Comparison of ENCODE assay signal across 18 cellular contexts in genomic region chr10:58318346-58318745, GRCh38. TPM values are rescaled to one million over a fixed set of nuclear protein-coding genes. Genes with fewer than 3 reads are reported as not detected.
DNase-seq lines count a peak whose midpoint lies in the region; FAIRE-seq and TF ChIP-seq lines count a peak whose summit lies in the region.
"Had no signal": no experiment of that assay in that cellular context is flagged by ENCODE, and none has a peak within 500 bp of the region (broad histone marks: within the 10 kb centered on the region; RNA-seq: fewer than 3 reads in every experiment).

No MANE protein-coding gene starts in this region.

- WGBS in smooth muscle cell (ENCODE audit: low lambda C conversion rate), result 28% methylated on average over 2 of the region's 2 CpGs
- 44 to 60% methylated on average over 2 of the region's 2 CpGs for WGBS in esophagus squamous epithelium, 2 donors

- H3K4me3 ChIP-seq in astrocyte of the cerebellum (ENCODE audit: low read depth, low read length), result no peak overlapping the region
- H3K4me3 ChIP-seq in fibroblast of pulmonary artery (replicated peaks; ENCODE audit: low read depth, low read length), result no peak overlapping the region
- no peak overlapping the region for H3K4me3 ChIP-seq in smooth muscle cell
- H3K4me3 ChIP-seq in esophagus squamous epithelium, result no peak overlapping the region
- H3K4me3 ChIP-seq: BLaER1, GM12878, K562 had no signal

- intact Hi-C loops in esophagus squamous epithelium (cut with DNase I), result no loop called here

- H4K20me1 ChIP-seq in smooth muscle cell (ENCODE audit: low read depth), result no peaks in the 10 kb centered on the region
- H4K20me1 ChIP-seq: BLaER1 had no signal

- H3K4me2 ChIP-seq in smooth muscle cell, result peak overlapping the region; percentile 68
- H3K4me2 ChIP-seq: BLaER1 had no signal

- H3F3A ChIP-seq in smooth muscle cell (ENCODE audit: low read depth), result no peaks in the 10 kb centered on the region

- H3K9ac ChIP-seq in smooth muscle cell (ENCODE audit: low read depth), result peak overlapping the region; percentile 33
- H3K9ac ChIP-seq: BLaER1 had no signal

- no peak for TF ChIP-seq CTCF in astrocyte of the cerebellum (IDR thresholded peaks at IDR 0.05; ENCODE audit: low read depth, low read length, missing control alignments)
- TF ChIP-seq CTCF in fibroblast of pulmonary artery (IDR thresholded peaks at IDR 0.05; ENCODE audit: low read length, missing control alignments), result no peak
- TF ChIP-seq CTCF in smooth muscle cell (IDR thresholded peaks at IDR 0.05; ENCODE audit: borderline replicate concordance, insufficient read depth, poor library complexity, severe bottlenecking), result no peak
- no peak for TF ChIP-seq CTCF in esophagus squamous epithelium (IDR thresholded peaks at IDR 0.05)

- no peaks in the 10 kb centered on the region for H3K79me2 ChIP-seq in smooth muscle cell (ENCODE audit: low read depth)

- DNase-seq in H54 (ENCODE audit: insufficient read length, low spot score) (no peak), astrocyte of the cerebellum (ENCODE audit: low read depth) (peak; percentile 9), fibroblast of pulmonary artery (ENCODE audit: low read depth) (peak; percentile 56), smooth muscle cell (lab: John Stamatoyannopoulos, UW; ENCODE audit: unreplicated experiment) (no peak), NCI-H2107 (lab: John Stamatoyannopoulos, UW) (no peak), esophagus squamous epithelium (lab: John Stamatoyannopoulos, UW) (no peak)
- no peak for DNase-seq in stimulated activated naive CD4-positive, alpha-beta T cell treated with Interleukin-2 at 50 U/mL for 16 hours (lab: John Stamatoyannopoulos, UW)
- DNase-seq: CD4-positive, alpha-beta T cell; COR-L47; DND-41; H7; HFFc6; NCI-H1092; NCI-H1436; NCI-H187 treated with DMSO at 0.1 percent for 48 hours had no signal

- no peaks in the 10 kb centered on the region for H3K9me3 ChIP-seq in smooth muscle cell (replicated peaks; ENCODE audit: low read depth)
- H3K9me3 ChIP-seq in esophagus squamous epithelium, result no peaks in the 10 kb centered on the region
- H3K9me3 ChIP-seq: BLaER1 had no signal

- H3K36me3 ChIP-seq in smooth muscle cell (ENCODE audit: low read depth), result no peaks in the 10 kb centered on the region
- no peaks in the 10 kb centered on the region for H3K36me3 ChIP-seq in esophagus squamous epithelium
- H3K36me3 ChIP-seq: BLaER1 had no signal

- in situ Hi-C loops in astrocyte of the cerebellum (cut with HindIII; ENCODE audit: low sequenced_read_pairs), result no loop called here

- H3K27ac ChIP-seq in smooth muscle cell (ENCODE audit: low read depth), result peak overlapping the region; percentile 29
- H3K27ac ChIP-seq in esophagus squamous epithelium, result no peak overlapping the region
- H3K27ac ChIP-seq: BLaER1 had no signal

- FAIRE-seq in H54 (lab: Jason Lieb, UNC), result peak; percentile 27
- FAIRE-seq: GM12878, K562 had no signal

- no peak overlapping the region for H2AFZ ChIP-seq in smooth muscle cell (ENCODE audit: low read depth)

- TF ChIP-seq POLR2A in H54 (IDR thresholded peaks at IDR 0.05; ENCODE audit: low read depth, low read length) (no peak), esophagus squamous epithelium (IDR thresholded peaks at IDR 0.05) (no peak)

- peaks cover 4% of the 10 kb centered on the region for H3K4me1 ChIP-seq in smooth muscle cell (ENCODE audit: low read depth)
- no peaks in the 10 kb centered on the region for H3K4me1 ChIP-seq in esophagus squamous epithelium

- H3K27me3 ChIP-seq in smooth muscle cell (ENCODE audit: low read depth) (no peaks in the 10 kb centered on the region), esophagus squamous epithelium (no peaks in the 10 kb centered on the region)
- H3K27me3 ChIP-seq: BLaER1 had no signal

RNA-seq across cellular contexts. Expression of gene UBE2D1, which starts 16.5 kb away (rescaled TPM):
- total RNA-seq in smooth muscle cell, result 24.5 and 31.3 TPM in 2 replicates
- 19.0 and 19.2 TPM in 2 replicates for polyA plus RNA-seq in smooth muscle cell
- 10 to 100 TPM; 12.2 to 14.9 (median 13.9) TPM for total RNA-seq in esophagus squamous epithelium

RNA-seq across cellular contexts. Expression of gene CISD1, which starts 49.4 kb away (rescaled TPM):
- total RNA-seq in smooth muscle cell (14.2 and 14.4 TPM in 2 replicates), esophagus squamous epithelium (10 to 100 TPM; 11.0 to 25.1 (median 17.6) TPM)
- 37.4 and 55.4 TPM in 2 replicates for polyA plus RNA-seq in smooth muscle cell

RNA-seq across cellular contexts. Expression of gene IPMK, which starts 50.7 kb away (rescaled TPM):
- total RNA-seq in smooth muscle cell (9.2 and 12.1 TPM in 2 replicates), esophagus squamous epithelium (10 to 100 TPM in 1 of 4 donors, 1 to 10 TPM in 3; 5.8 to 12.6 (median 8.8) TPM)
- polyA plus RNA-seq in smooth muscle cell, result 1.9 TPM in 2 replicates

Comparison
In these comparisons a context has a peak if more than half of its experiments do, and no peak if none do; other contexts are left out.
1. DNase-seq: peak in astrocyte of the cerebellum (single experiment) and fibroblast of pulmonary artery (single experiment); none in H54 (single experiment), smooth muscle cell (single experiment), NCI-H2107 (single experiment), stimulated activated naive CD4-positive, alpha-beta T cell treated with Interleukin-2 at 50 U/mL for 16 hours (single experiment) and esophagus squamous epithelium (single experiment).